ENCODE assay signal across 26 cellular contexts in the genomic region with DNA sequence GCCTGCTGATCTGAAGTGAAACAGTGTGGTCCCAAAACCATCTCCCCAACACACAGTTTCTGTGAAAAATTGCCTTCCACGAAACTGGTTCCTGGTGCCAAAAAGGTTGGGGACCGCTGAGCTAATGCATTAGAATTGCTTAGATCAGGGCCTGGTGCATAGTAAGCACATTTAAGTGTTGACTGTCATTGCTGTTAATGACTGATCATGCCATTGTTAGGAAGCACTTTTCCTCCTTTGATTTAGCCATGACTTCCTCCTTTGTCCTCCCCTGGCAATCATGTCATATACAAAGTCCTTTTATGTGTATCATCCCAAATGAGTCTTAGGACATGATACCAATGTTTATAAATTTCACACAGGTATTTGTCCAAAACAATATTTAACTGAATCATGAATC.
"Had no signal": no experiment of that assay in that cellular context is flagged by ENCODE, and none has a peak within 500 bp of the region (broad histone marks: within the 10 kb centered on the region; RNA-seq: fewer than 3 reads in every experiment).

No MANE protein-coding gene starts in this region.

- H3K9me3 ChIP-seq: ascending aorta, body of pancreas had no signal

- ATAC-seq: activated CD8-positive, alpha-beta memory T cell treated with anti-CD3 and anti-CD28 coated beads, Interleukin-2, amount 10 ng/mL, durations not matched to agents 7 days and 5 days; activated naive CD4-positive, alpha-beta T cell treated with anti-CD3 and anti-CD28 coated beads, Interleukin-2, amount 50 U/mL, for 72 hours; activated naive CD8-positive, alpha-beta T cell treated with anti-CD3 and anti-CD28 coated beads, Interleukin-2, amount 50 U/mL, for 24 hours; body of pancreas; PC-3; T-helper 17 cell; WTC11 had no signal

- FAIRE-seq: bronchial epithelial cell had no signal

- H3K4me3 ChIP-seq: ascending aorta, body of pancreas had no signal

- DNase-seq: activated CD4-positive, alpha-beta T cell treated with anti-CD3 and anti-CD28 coated beads for 1 hour; activated CD4-positive, alpha-beta T cell treated with anti-CD3 and anti-CD28 coated beads, Interleukin-2, amount 10 ng/mL, durations not matched to agents 24 days and 14 days; activated CD4-positive, alpha-beta T cell treated with anti-CD3 and anti-CD28 coated beads, Interleukin-2, amount 50 U/mL, for 48 hours; activated CD8-positive, alpha-beta memory T cell treated with anti-CD3 and anti-CD28 coated beads, Interleukin-2, amount 10 ng/mL, durations not matched to agents 7 days and 5 days; activated effector memory CD4-positive, alpha-beta T cell treated with Interleukin-2 at 50 U/mL for 16 hours; activated naive CD4-positive, alpha-beta T cell treated with Interleukin-2 at 50 U/mL for 16 hours; activated naive CD8-positive, alpha-beta T cell treated with anti-CD3 and anti-CD28 coated beads, Interleukin-2, amount 50 U/mL, for 24 hours; activated T-cell treated with anti-CD3 and anti-CD28 coated beads, Interleukin-2, amount 50 U/mL, for 24 hours; amniotic stem cell; body of pancreas; central memory CD4-positive, alpha-beta T cell; Kasumi-1; KBM-7; NCI-H1048; NCI-H1417; NCI-H2029; NCI-H510A treated with DMSO at 0.1 percent for 48 hours; NCI-H69; PC-3; SHP77 treated with DMSO at 0.1 percent for 48 hours; T-helper 17 cell; T-helper 9 cell had no signal

- H3K36me3 ChIP-seq: ascending aorta had no signal

- H3K27ac ChIP-seq: ascending aorta, body of pancreas had no signal

- H3K4me1 ChIP-seq: ascending aorta had no signal

- H3K27me3 ChIP-seq: ascending aorta, body of pancreas had no signal
